In genomic region chr12:120469450-120470149, GRCh38 we compare ENCODE assay signal across 8 cellular contexts. TPM values are rescaled to one million over a fixed set of nuclear protein-coding genes. Genes with fewer than 3 reads are reported as not detected.
DNase-seq lines count a peak whose midpoint lies in the region; ATAC-seq, FAIRE-seq and TF ChIP-seq lines count a peak whose summit lies in the region.

Gene SRSF9 (minus strand): TSS chr12:120469748. CDS start chr12:120469609, 139 bp downstream.

- WGBS in adrenal gland, 4 donors, result 0 to 13% (median 0%) methylated on average over 3 to 88 of the region's 88 CpGs

- peak; percentile 99 for DNase-seq in GM12891 (ENCODE audit: insufficient read length, low spot score)
- DNase-seq in NCI-H1436 treated with DMSO at 0.1 percent for 48 hours (lab: John Stamatoyannopoulos, UW), result peak; percentile 74
- DNase-seq in T-cell, result peak; percentile 93 to 98 (median 96)
- DNase-seq in adrenal gland, result peak; percentile 95 to 97 (median 95)
- peak; percentile 97 for DNase-seq in left cardiac atrium
- peak; percentile 96 for DNase-seq in progenitor cell of endocrine pancreas (ENCODE audit: low spot score, unreplicated experiment)
- peak; percentile 95 for DNase-seq in ureter (ENCODE audit: low spot score)

- TF ChIP-seq CTCF in adrenal gland (IDR thresholded peaks at IDR 0.05) (peak; percentile 53 to 88 (median 78)), progenitor cell of endocrine pancreas (IDR thresholded peaks at IDR 0.05; ENCODE audit: unreplicated experiment) (peak; percentile 97)

- H3K36me3 ChIP-seq in adrenal gland (replicated peaks in 1 of 2), result peaks cover 0 to 13% of the 10 kb centered on the region in 2 donors

- CTCF ChIA-PET in T-cell (lab: Charles Lee), result interaction anchor here (0.5 to 2.5 kb wide), 8 partner anchors 11 to 267 kb away, joined by 3 to 14 read pairs (median 5); partner anchors contain the start of genes COX6A1 (in 1 of the 2) and DYNLL1 (in 1 of the 2)

- H3K27me3 Mint-ChIP-seq in T-cell, result no peaks in the 10 kb centered on the region
- H3K27me3 Mint-ChIP-seq in progenitor cell of endocrine pancreas, result no peaks in the 10 kb centered on the region

- H3K4me3 Mint-ChIP-seq in T-cell (peak within 1 kb of the TSS; percentile 86 to 88 (median 87)), progenitor cell of endocrine pancreas (ENCODE audit: low read depth) (peak within 1 kb of the TSS; percentile 87)

- intact Hi-C loops in adrenal gland (cut with DNase I), result loop anchor here in 1 of 2 donors (10.0 kb wide), 1 partner anchor 95 kb away; no protein-coding TSS in a partner anchor
- intact Hi-C loops in left cardiac atrium (cut with DNase I), result no loop called here

- peak; percentile 95 for FAIRE-seq in GM12891 (lab: Jason Lieb, UNC)

- H3K36me3 Mint-ChIP-seq in T-cell (peaks cover 16% of the 10 kb centered on the region), progenitor cell of endocrine pancreas (ENCODE audit: insufficient read depth) (peaks cover 13% of the 10 kb centered on the region)

- no peaks in the 10 kb centered on the region for H3K9me3 ChIP-seq in adrenal gland (replicated peaks in 1 of 3)

- H3K4me3 ChIP-seq in adrenal gland, result peak within 1 kb of the TSS; percentile 67 to 87 (median 85)

- H3K9me3 Mint-ChIP-seq in T-cell, result no peaks in the 10 kb centered on the region
- no peaks in the 10 kb centered on the region for H3K9me3 Mint-ChIP-seq in progenitor cell of endocrine pancreas (ENCODE audit: low read depth)

- H3K27ac ChIP-seq in adrenal gland, result peak within 1 kb of the TSS; percentile 70 to 97 (median 93)

- H3K4me1 Mint-ChIP-seq in T-cell (peaks cover 42 to 52% (median 51%) of the 10 kb centered on the region in 3 donors), progenitor cell of endocrine pancreas (ENCODE audit: low read depth) (peaks cover 19% of the 10 kb centered on the region)

- H3K4me1 ChIP-seq in adrenal gland (replicated peaks in 1 of 2), result peaks cover 6 to 41% of the 10 kb centered on the region in 2 donors

- TF ChIP-seq POLR2A in GM12891 (IDR thresholded peaks at IDR 0.05; ENCODE audit: low read depth, low read length) (peak; percentile 83), adrenal gland (IDR thresholded peaks at IDR 0.05) (peak; percentile 77 to 82)

- POLR2A ChIA-PET in T-cell (lab: Charles Lee), result interaction anchor here in 1 of 2 donors (0.7 kb wide), 1 partner anchor 26 kb away, joined by 3 read pairs; no protein-coding TSS in a partner anchor

- no peaks in the 10 kb centered on the region for H3K27me3 ChIP-seq in adrenal gland

- peak; percentile 88 for ATAC-seq in HG02852 (IDR thresholded peaks at IDR 0.05; ENCODE audit: unreplicated experiment)
- ATAC-seq in T-cell (replicated peaks in 1 of 4), result peak; percentile 84 to 94 (median 92)
- peak; percentile 95 for ATAC-seq in left cardiac atrium

- peak within 1 kb of the TSS; percentile 87 to 90 for H3K27ac Mint-ChIP-seq in T-cell
- H3K27ac Mint-ChIP-seq in progenitor cell of endocrine pancreas, result peak within 1 kb of the TSS; percentile 95

TF ChIP-seq in GM12891, 5 proteins besides CTCF, POLR2A, EP300 and RAD21:
- TF ChIP-seq PAX5 (IDR thresholded peaks at IDR 0.05; ENCODE audit: insufficient read depth, low read length, severe bottlenecking), result no peak
- peak; percentile 79 for TF ChIP-seq POLR2AphosphoS5 (IDR thresholded peaks at IDR 0.05; ENCODE audit: low read depth, low read length)
- TF ChIP-seq TAF1 (IDR thresholded peaks at IDR 0.05; ENCODE audit: low read depth, low read length), result 0 out of 2 replicates have a peak, but pooled peaks have one; percentile 32
- TF ChIP-seq POU2F2 (IDR thresholded peaks at IDR 0.05; ENCODE audit: low read depth, low read length), result 0 out of 2 replicates have a peak, but pooled peaks have one; percentile 34
- peak; percentile 20; the same call in 1 of the 2 replicates for TF ChIP-seq SPI1 (IDR thresholded peaks at IDR 0.05; ENCODE audit: low read depth, low read length)

RNA-seq across cellular contexts. Expression of gene SRSF9, which starts in this region (rescaled TPM):
- 146 TPM for polyA plus RNA-seq in GM12891 (2012; ENCODE audit: low read depth, missing spikeins)
- total RNA-seq in T-cell (100 to 1,000 TPM; 134 to 149 (median 135) TPM), adrenal gland (100 to 1,000 TPM in 5 of 8 donors, 10 to 100 TPM in 3; 55.5 to 195 (median 140) TPM), left cardiac atrium (10 to 100 TPM; 50.4 to 68.6 TPM), progenitor cell of endocrine pancreas (282 and 286 TPM in 2 replicates), ureter (155 TPM)
- polyA plus RNA-seq in adrenal gland, result 100 to 1,000 TPM in 1 of 3 donors, 10 to 100 TPM in 2; 62.5 to 123 (median 75.4) TPM

Comparison
In these comparisons a context has a peak if more than half of its experiments do, and no peak if none do; other contexts are left out.
1. Peak in every context shown above with its lines: DNase-seq, ATAC-seq, H3K4me3 ChIP-seq and H3K27ac ChIP-seq.